30 cellular contexts compared by ENCODE assay signal in the genomic region with DNA sequence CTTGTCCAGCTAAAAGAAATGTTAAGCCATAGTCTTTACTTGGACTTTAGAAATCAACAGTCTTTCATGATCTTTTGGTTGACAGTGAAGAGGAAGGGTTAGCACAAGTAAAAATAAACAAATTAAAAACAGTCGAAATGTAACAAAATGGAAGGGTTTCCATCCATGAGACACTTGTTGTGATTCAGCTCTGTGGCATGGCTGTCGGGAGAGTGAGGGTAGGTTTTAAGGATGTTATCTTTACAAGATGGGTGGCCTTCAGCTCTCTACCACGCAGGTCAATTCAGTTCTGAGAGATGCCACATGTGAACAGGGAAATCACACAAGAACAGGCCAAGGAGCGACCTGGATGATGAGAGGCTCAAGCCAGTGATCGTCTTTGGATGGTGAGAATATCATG.
"Had no signal": no experiment of that assay in that cellular context is flagged by ENCODE, and none has a peak within 500 bp of the region (broad histone marks: within the 10 kb centered on the region; RNA-seq: fewer than 3 reads in every experiment).

No MANE protein-coding gene starts in this region.

- ATAC-seq: naive thymus-derived CD8-positive, alpha-beta T cell; natural killer cell treated with Interleukin-12 subunit alpha and Interleukin-12 subunit beta and Interleukin-15 and Interleukin-18, amount 100 ng/mL, for 72 hours; pancreas; psoas muscle; right cardiac atrium; right lobe of liver; stimulated activated effector memory CD8-positive, alpha-beta T cell treated with anti-CD3 and anti-CD28 coated beads, Interleukin-12 subunit alpha, Interleukin-12 subunit beta, amount 100 ng/mL, for 72 hours; stimulated activated naive B cell treated with anti-CD40 and anti-IgM and Interleukin-4, amounts not matched to agents 10 μg/mL and 1 μg/mL and 100 μg/mL, for 72 hours had no signal

- H3K27me3 Mint-ChIP-seq: progenitor cell of endocrine pancreas had no signal

- H3K4me1 Mint-ChIP-seq: naive B cell; naive thymus-derived CD8-positive, alpha-beta T cell; stimulated activated naive B cell treated with anti-CD40 and anti-IgM and Interleukin-4, amounts not matched to agents 10 μg/mL and 1 μg/mL and 100 μg/mL, for 72 hours had no signal

- H3K27ac ChIP-seq: neutrophil, pancreas, psoas muscle, right lobe of liver, sigmoid colon, stomach, thoracic aorta, thyroid gland, tibial nerve, upper lobe of left lung, vagina had no signal

- DNase-seq: naive B cell; naive thymus-derived CD8-positive, alpha-beta T cell; nephron progenitor cell; nucleus accumbens; pancreas; psoas muscle; right cardiac atrium; right lobe of liver; sigmoid colon; small intestine; stimulated activated CD4-positive, alpha-beta T cell treated with anti-CD3 and anti-CD28 coated beads, Interleukin-15, amount 100 ng/mL, for 24 hours; stimulated activated CD4-positive, alpha-beta T cell treated with anti-CD3 and anti-CD28 coated beads, Interleukin-2, amount 100 ng/mL, for 24 hours; stimulated activated CD4-positive, alpha-beta T cell treated with anti-CD3 and anti-CD28 coated beads, Interleukin-2, amount 100 ng/mL, for 48 hours; stimulated activated CD4-positive, alpha-beta T cell treated with anti-CD3 and anti-CD28 coated beads, Interleukin-4, amount 100 ng/mL, for 24 hours; stimulated activated naive B cell treated with anti-CD40 and anti-IgM and Interleukin-4, amounts not matched to agents 10 μg/mL and 1 μg/mL and 100 μg/mL, for 72 hours; stimulated activated naive CD4-positive, alpha-beta T cell treated with Interleukin-2 at 50 U/mL for 16 hours; stomach; thyroid gland; trophoblast cell; upper lobe of left lung had no signal

- H3K4me3 Mint-ChIP-seq: naive B cell; naive thymus-derived CD8-positive, alpha-beta T cell; natural killer cell treated with Interleukin-12 subunit alpha and Interleukin-12 subunit beta and Interleukin-15 and Interleukin-18, amount 100 ng/mL, for 72 hours; nephron progenitor cell; neural crest cell; stimulated activated effector memory CD8-positive, alpha-beta T cell treated with anti-CD3 and anti-CD28 coated beads, Interleukin-12 subunit alpha, Interleukin-12 subunit beta, amount 100 ng/mL, for 72 hours; stimulated activated naive B cell treated with anti-CD40 and anti-IgM and Interleukin-4, amounts not matched to agents 10 μg/mL and 1 μg/mL and 100 μg/mL, for 72 hours; stimulated activated naive CD8-positive, alpha-beta T cell treated with anti-CD3 and anti-CD28 coated beads, Interleukin-15, Interleukin-2, amounts not matched to agents 100 ng/mL and 50 ng/mL, for 24 hours had no signal

- FAIRE-seq: pancreas, small intestine, urothelium cell line had no signal

- H3K36me3 ChIP-seq: neutrophil, pancreas, right lobe of liver, sigmoid colon, stomach, thoracic aorta, thyroid gland, tibial nerve, upper lobe of left lung, vagina had no signal

- H3K27ac Mint-ChIP-seq: naive B cell; naive thymus-derived CD8-positive, alpha-beta T cell; natural killer cell treated with Interleukin-12 subunit alpha and Interleukin-12 subunit beta and Interleukin-15 and Interleukin-18, amount 100 ng/mL, for 72 hours; nephron progenitor cell; progenitor cell of endocrine pancreas; stimulated activated effector memory CD8-positive, alpha-beta T cell treated with anti-CD3 and anti-CD28 coated beads, Interleukin-12 subunit alpha, Interleukin-12 subunit beta, amount 100 ng/mL, for 72 hours; stimulated activated naive B cell treated with anti-CD40 and anti-IgM and Interleukin-4, amounts not matched to agents 10 μg/mL and 1 μg/mL and 100 μg/mL, for 72 hours; stimulated activated naive CD8-positive, alpha-beta T cell treated with anti-CD3 and anti-CD28 coated beads, Interleukin-15, Interleukin-2, amounts not matched to agents 100 ng/mL and 50 ng/mL, for 24 hours had no signal

- H3K9me3 Mint-ChIP-seq: naive B cell; naive thymus-derived CD8-positive, alpha-beta T cell; natural killer cell treated with Interleukin-12 subunit alpha and Interleukin-12 subunit beta and Interleukin-15 and Interleukin-18, amount 100 ng/mL, for 72 hours; stimulated activated effector memory CD8-positive, alpha-beta T cell treated with anti-CD3 and anti-CD28 coated beads, Interleukin-12 subunit alpha, Interleukin-12 subunit beta, amount 100 ng/mL, for 72 hours; stimulated activated naive B cell treated with anti-CD40 and anti-IgM and Interleukin-4, amounts not matched to agents 10 μg/mL and 1 μg/mL and 100 μg/mL, for 72 hours; stimulated activated naive CD8-positive, alpha-beta T cell treated with anti-CD3 and anti-CD28 coated beads, Interleukin-15, Interleukin-2, amounts not matched to agents 100 ng/mL and 50 ng/mL, for 24 hours had no signal

- H3K4me3 ChIP-seq: pancreas, psoas muscle, right lobe of liver, sigmoid colon, stomach, thoracic aorta, thyroid gland, tibial nerve, upper lobe of left lung, vagina had no signal

- H3K9me3 ChIP-seq: neutrophil, pancreas, psoas muscle, right lobe of liver, sigmoid colon, stomach, thoracic aorta, thyroid gland, tibial nerve, upper lobe of left lung, vagina had no signal

- H3K4me1 ChIP-seq: psoas muscle, right lobe of liver, sigmoid colon, tibial nerve, vagina had no signal

- H3K27me3 ChIP-seq: neutrophil, pancreas, right lobe of liver, sigmoid colon, stomach, thyroid gland, tibial nerve, upper lobe of left lung, vagina had no signal

- H3K36me3 Mint-ChIP-seq: naive B cell; naive thymus-derived CD8-positive, alpha-beta T cell; natural killer cell treated with Interleukin-12 subunit alpha and Interleukin-12 subunit beta and Interleukin-15 and Interleukin-18, amount 100 ng/mL, for 72 hours; stimulated activated effector memory CD8-positive, alpha-beta T cell treated with anti-CD3 and anti-CD28 coated beads, Interleukin-12 subunit alpha, Interleukin-12 subunit beta, amount 100 ng/mL, for 72 hours; stimulated activated naive B cell treated with anti-CD40 and anti-IgM and Interleukin-4, amounts not matched to agents 10 μg/mL and 1 μg/mL and 100 μg/mL, for 72 hours had no signal
